In the genomic region with DNA sequence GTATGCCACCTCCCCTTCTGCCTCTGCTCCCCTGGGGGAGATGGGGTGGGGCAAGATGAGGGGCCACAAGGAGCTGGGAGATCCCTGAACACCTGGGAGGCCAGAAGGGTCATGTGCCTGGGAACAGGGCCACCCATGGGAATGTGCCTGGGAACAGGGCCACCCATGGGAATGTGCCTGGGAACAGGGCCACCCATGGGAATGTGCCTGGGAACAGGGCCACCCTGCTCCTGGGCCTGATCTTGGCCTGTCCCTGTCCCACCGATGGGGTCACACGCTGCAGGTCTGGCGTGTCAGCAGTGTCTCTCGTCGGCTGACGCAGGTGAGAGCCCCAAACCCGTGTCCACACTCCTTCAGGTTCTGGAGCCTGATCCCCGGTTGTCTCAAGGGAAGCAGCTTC, we compare ENCODE assay signal across 24 cellular contexts. TPM values are rescaled to one million over a fixed set of nuclear protein-coding genes. Genes with fewer than 3 reads are reported as not detected.
"Had no signal": no experiment of that assay in that cellular context is flagged by ENCODE, and none has a peak within 500 bp of the region (broad histone marks: within the 10 kb centered on the region; RNA-seq: fewer than 3 reads in every experiment).

No MANE protein-coding gene starts in this region.

- H3K4me3 Mint-ChIP-seq: activated CD4-positive, alpha-beta T cell treated with anti-CD3 and anti-CD28 coated beads for 36 hours; activated CD8-positive, alpha-beta T cell treated with anti-CD3 and anti-CD28 coated beads, Interleukin-2, amount 10 ng/mL, durations not matched to agents 7 days and 5 days; activated naive CD8-positive, alpha-beta T cell treated with anti-CD3 and anti-CD28 coated beads, Interleukin-2, amount 50 U/mL, for 24 hours; activated T-cell treated with anti-CD3 and anti-CD28 coated beads, Interleukin-2, amount 50 U/mL, for 4 hours; brain; T-helper 17 cell had no signal

- H3K9me3 Mint-ChIP-seq: activated naive CD4-positive, alpha-beta T cell treated with anti-CD3 and anti-CD28 coated beads, Interleukin-2, amount 50 U/mL, for 72 hours; activated naive CD8-positive, alpha-beta T cell treated with anti-CD3 and anti-CD28 coated beads, Interleukin-2, amount 50 U/mL, for 24 hours; activated T-cell treated with anti-CD3 and anti-CD28 coated beads, Interleukin-2, amount 50 U/mL, for 4 hours; brain had no signal

- H3K27me3 ChIP-seq: Peyer's patch had no signal

- H3K27ac ChIP-seq: VCaP had no signal

- FAIRE-seq: astrocyte had no signal

- H3K27ac Mint-ChIP-seq: activated naive CD8-positive, alpha-beta T cell treated with anti-CD3 and anti-CD28 coated beads, Interleukin-2, amount 50 U/mL, for 24 hours; T-helper 17 cell had no signal

- DNase-seq: activated CD4-positive, alpha-beta T cell treated with anti-CD3 and anti-CD28 coated beads for 36 hours; activated CD4-positive, alpha-beta T cell treated with anti-CD3 and anti-CD28 coated beads, Interleukin-2, amount 50 U/mL, for 4 hours; activated CD4-positive, CD25-positive, alpha-beta regulatory T cell; activated CD8-positive, alpha-beta memory T cell treated with anti-CD3 and anti-CD28 coated beads, Interleukin-2, amount 50 U/mL, for 48 hours; activated CD8-positive, alpha-beta T cell treated with anti-CD3 and anti-CD28 coated beads, Interleukin-2, amount 10 ng/mL, durations not matched to agents 7 days and 5 days; activated effector memory CD4-positive, alpha-beta T cell treated with anti-CD3 and anti-CD28 coated beads, Interleukin-2, amount 50 U/mL, for 16 hours; activated naive CD4-positive, alpha-beta T cell treated with Interleukin-2 at 50 U/mL for 16 hours; activated naive CD8-positive, alpha-beta T cell treated with anti-CD3 and anti-CD28 coated beads, Interleukin-2, amount 50 U/mL, for 24 hours; activated T-cell treated with anti-CD3 and anti-CD28 coated beads, Interleukin-2, amount 50 U/mL, for 4 hours; amniotic stem cell; Kasumi-1; NCI-H1105 treated with DMSO at 0.1 percent for 48 hours; NCI-H1436 treated with DMSO at 0.1 percent for 48 hours; NCI-H187; NCI-H2081; NCI-H446; NCI-H524; Peyer's patch; SIG-M5; T-helper 17 cell had no signal

- H3K4me3 ChIP-seq: Peyer's patch had no signal

- H3K27me3 Mint-ChIP-seq: activated CD4-positive, alpha-beta T cell treated with anti-CD3 and anti-CD28 coated beads for 36 hours; activated naive CD8-positive, alpha-beta T cell treated with anti-CD3 and anti-CD28 coated beads, Interleukin-2, amount 50 U/mL, for 24 hours; brain; T-helper 17 cell had no signal

- H3K9me3 ChIP-seq: Peyer's patch had no signal

- ATAC-seq: activated CD4-positive, alpha-beta T cell treated with anti-CD3 and anti-CD28 coated beads for 36 hours; activated CD8-positive, alpha-beta T cell treated with anti-CD3 and anti-CD28 coated beads, Interleukin-2, amount 10 ng/mL, durations not matched to agents 7 days and 5 days; activated naive CD4-positive, alpha-beta T cell treated with anti-CD3 and anti-CD28 coated beads, Interleukin-2, amount 50 U/mL, for 72 hours; activated naive CD8-positive, alpha-beta T cell treated with anti-CD3 and anti-CD28 coated beads, Interleukin-2, amount 50 U/mL, for 24 hours; activated T-cell treated with anti-CD3 and anti-CD28 coated beads, Interleukin-2, amount 50 U/mL, for 4 hours; T-helper 17 cell had no signal

RNA-seq across cellular contexts. Expression of a gene that starts 9.2 kb away (rescaled TPM):
- total RNA-seq: activated naive CD4-positive, alpha-beta T cell treated with anti-CD3 and anti-CD28 coated beads, Interleukin-2, amount 50 U/mL, for 72 hours; astrocyte; Peyer's patch; T-helper 17 cell had no signal

RNA-seq across cellular contexts. Expression of a gene that starts 25.5 kb away (rescaled TPM):
- total RNA-seq: activated CD4-positive, alpha-beta T cell treated with anti-CD3 and anti-CD28 coated beads for 36 hours; T-helper 17 cell had no signal
